In the genomic region with DNA sequence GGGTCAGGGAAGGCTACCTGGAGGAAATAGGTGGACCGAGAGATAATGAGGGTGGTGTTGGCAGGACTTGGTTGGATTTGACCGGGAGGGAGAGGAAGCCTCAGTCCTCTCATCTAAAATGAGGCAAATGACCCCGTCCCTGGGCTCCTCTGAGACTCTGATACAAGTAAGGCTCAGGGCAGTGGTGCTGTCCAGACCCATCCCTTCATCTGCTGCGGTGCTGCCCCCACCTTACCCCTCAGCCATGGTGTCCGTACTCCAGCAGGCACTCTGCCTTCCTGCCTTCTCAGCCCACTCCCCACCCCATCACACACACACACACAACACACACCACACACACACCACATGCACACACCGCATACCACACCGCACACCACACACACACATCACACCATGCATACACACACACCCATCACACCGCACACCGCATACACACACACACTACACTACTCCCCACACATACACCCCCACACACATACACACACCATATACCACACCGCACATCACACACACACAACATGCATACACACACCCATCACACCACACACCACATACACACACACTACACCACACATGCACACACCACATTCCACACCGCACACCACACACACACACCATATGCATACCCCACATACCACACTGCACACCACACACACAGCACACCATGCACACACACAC, we compare ENCODE assay signal across 21 cellular contexts. TPM values are rescaled to one million over a fixed set of nuclear protein-coding genes. Genes with fewer than 3 reads are reported as not detected.
DNase-seq lines count a peak whose midpoint lies in the region; ATAC-seq and TF ChIP-seq lines count a peak whose summit lies in the region.
"Had no signal": no experiment of that assay in that cellular context is flagged by ENCODE, and none has a peak within 500 bp of the region (broad histone marks: within the 10 kb centered on the region; RNA-seq: fewer than 3 reads in every experiment).

No MANE protein-coding gene starts in this region.

- H3K9me3 ChIP-seq in H9 (ENCODE audit: control insufficient read depth, low read depth, low read length) (no peaks in the 10 kb centered on the region), sigmoid colon (no peaks in the 10 kb centered on the region)
- H3K9me3 ChIP-seq: gastroesophageal sphincter, suprapubic skin had no signal

- H3K56ac ChIP-seq in H9 (ENCODE audit: insufficient read length, low read depth, low read length), result no peak overlapping the region

- H2BK12ac ChIP-seq in H9 (ENCODE audit: insufficient read length, low read depth, low read length), result no peak overlapping the region

- no peak overlapping the region for H2AK5ac ChIP-seq in H9 (ENCODE audit: insufficient read length, low read length)

- H3K4ac ChIP-seq in H9 (ENCODE audit: low read depth, low read length), result no peak overlapping the region

- H3K4me3 ChIP-seq in sigmoid colon, result no peak overlapping the region
- H3K4me3 ChIP-seq: gastroesophageal sphincter, PC-9, suprapubic skin had no signal

- no peaks in the 10 kb centered on the region for H3K79me1 ChIP-seq in H9 (ENCODE audit: insufficient read depth, low read depth, low read length, poor library complexity, severe bottlenecking)

- TF ChIP-seq EP300 in sigmoid colon (IDR thresholded peaks at IDR 0.05), result no peak

- intact Hi-C loops in activated naive CD4-positive, alpha-beta T cell treated with anti-CD3 and anti-CD28 coated beads for 36 hours (cut with micrococcal nuclease), result loop anchor here (10.0 kb wide), 1 partner anchor 448 kb away; no protein-coding TSS in a partner anchor
- intact Hi-C loops in sigmoid colon (cut with DNase I), result no loop called here

- no peaks in the 10 kb centered on the region for H3K36me3 Mint-ChIP-seq in activated naive CD4-positive, alpha-beta T cell treated with anti-CD3 and anti-CD28 coated beads for 36 hours (ENCODE audit: low read depth)
- peaks cover 0 to 1% (median 0%) of the 10 kb centered on the region in 3 experiments; a peak in 3 of 7 replicates for H3K36me3 Mint-ChIP-seq in H9 (ENCODE audit: insufficient read depth in 1 of 3, low read depth in 3 of 3)
- no peaks in the 10 kb centered on the region for H3K36me3 Mint-ChIP-seq in brain

- no peak overlapping the region for H3T11ph ChIP-seq in H9 (ENCODE audit: low read length)

- H2BK15ac ChIP-seq in H9 (ENCODE audit: low read depth, low read length), result no peak overlapping the region

- no peak overlapping the region for H3K9ac ChIP-seq in H9 (ENCODE audit: extremely low read depth, insufficient read length, low read length)

- no peaks in the 10 kb centered on the region for H3K4me1 Mint-ChIP-seq in activated naive CD4-positive, alpha-beta T cell treated with anti-CD3 and anti-CD28 coated beads for 36 hours (ENCODE audit: low read depth)
- peaks cover 0 to 8% of the 10 kb centered on the region in 2 experiments; a peak in 2 of 4 replicates for H3K4me1 Mint-ChIP-seq in H9
- H3K4me1 Mint-ChIP-seq in brain, result peaks cover 16% of the 10 kb centered on the region

- H3K9me3 Mint-ChIP-seq in activated naive CD4-positive, alpha-beta T cell treated with anti-CD3 and anti-CD28 coated beads for 36 hours, result peaks cover 2% of the 10 kb centered on the region
- H3K9me3 Mint-ChIP-seq in H9 (peaks cover 4 to 16% of the 10 kb centered on the region in 2 experiments; a peak in 3 of 5 replicates), brain (peaks cover 0 to 5% (median 0%) of the 10 kb centered on the region in 5 experiments)

- peak overlapping the region; percentile 3 for H4K8ac ChIP-seq in H9 (replicated peaks; ENCODE audit: insufficient read length, low read depth, low read length)

- H3K79me2 ChIP-seq in H9 (ENCODE audit: insufficient read depth, low read length), result no peaks in the 10 kb centered on the region

- no peak overlapping the region for H3K27ac ChIP-seq in H9 (ENCODE audit: insufficient read length, low read depth, low read length)
- H3K27ac ChIP-seq in sigmoid colon, result no peak overlapping the region
- H3K27ac ChIP-seq: gastroesophageal sphincter, PC-9, suprapubic skin had no signal

- H3K27ac Mint-ChIP-seq in activated naive CD4-positive, alpha-beta T cell treated with anti-CD3 and anti-CD28 coated beads for 36 hours, result no peak overlapping the region
- H3K27ac Mint-ChIP-seq in H9 (no peak overlapping the region; a peak in 1 of 7 replicates), brain (peak overlapping the region in 3 of 5 experiments; percentile 9 to 36 (median 16))
- H3K27ac Mint-ChIP-seq: activated T-helper 1 cell treated with anti-CD3 and anti-CD28 coated beads, Interleukin-12 subunit alpha, Interleukin-12 subunit beta, Interleukin-2, Interleukin-4 antibody, amounts not matched to agents 30 ng/mL and 10 ng/mL and 1 ng/mL, durations not matched to agents 14 hours and 24 hours and 36 hours; T-helper 2 cell treated with Interferon-gamma antibody and Interleukin-4, amounts not matched to agents 5 μg/mL and 100 μg/mL, for 36 hours had no signal

- H3K36me3 ChIP-seq in sigmoid colon, result no peaks in the 10 kb centered on the region
- H3K36me3 ChIP-seq: gastroesophageal sphincter, suprapubic skin had no signal

- ATAC-seq in GM21360 (IDR thresholded peaks at IDR 0.05; ENCODE audit: unreplicated experiment) (no peak), HG02678 (IDR thresholded peaks at IDR 0.05; ENCODE audit: unreplicated experiment) (no peak)
- ATAC-seq: gastroesophageal sphincter had no signal

- CTCF ChIA-PET in activated naive CD4-positive, alpha-beta T cell treated with anti-CD3 and anti-CD28 coated beads for 36 hours (lab: Charles Lee), result no interaction called here

- no peak overlapping the region for H4K91ac ChIP-seq in H9 (ENCODE audit: insufficient read length, low read depth, low read length)

- H3K27me3 Mint-ChIP-seq in activated naive CD4-positive, alpha-beta T cell treated with anti-CD3 and anti-CD28 coated beads for 36 hours (ENCODE audit: low read depth), result no peaks in the 10 kb centered on the region
- H3K27me3 Mint-ChIP-seq in H9 (ENCODE audit: low read depth) (no peaks in the 10 kb centered on the region), brain (peaks cover 3% of the 10 kb centered on the region)

- H2AFZ ChIP-seq in H9 (ENCODE audit: low read length), result no peak overlapping the region
- H2AFZ ChIP-seq: PC-9 had no signal

- H3K14ac ChIP-seq in H9 (ENCODE audit: insufficient read depth, low read length), result no peak overlapping the region

- no peak overlapping the region for H2BK20ac ChIP-seq in H9 (ENCODE audit: low read depth, low read length, poor library complexity, severe bottlenecking)

- H3K4me1 ChIP-seq in H9 (ENCODE audit: insufficient read depth, low read length), result no peaks in the 10 kb centered on the region
- peaks cover 0 to 4% (median 0%) of the 10 kb centered on the region in 4 donors for H3K4me1 ChIP-seq in sigmoid colon
- H3K4me1 ChIP-seq: gastroesophageal sphincter had no signal

- TF ChIP-seq POLR2A in sigmoid colon (IDR thresholded peaks at IDR 0.05), result no peak

- peak overlapping the region; percentile 5 for H4K5ac ChIP-seq in H9 (ENCODE audit: insufficient read length, low read depth, low read length)

- H4K20me1 ChIP-seq in H9 (ENCODE audit: control insufficient read depth, insufficient read depth, insufficient read length), result peaks cover 3% of the 10 kb centered on the region

- H3K4me3 Mint-ChIP-seq in activated naive CD4-positive, alpha-beta T cell treated with anti-CD3 and anti-CD28 coated beads for 36 hours, result no peak overlapping the region
- H3K4me3 Mint-ChIP-seq in H9 (no peak overlapping the region), brain (peak overlapping the region in 1 of 5 experiments; percentile 2)
- H3K4me3 Mint-ChIP-seq: activated T-helper 1 cell treated with anti-CD3 and anti-CD28 coated beads, Interleukin-12 subunit alpha, Interleukin-12 subunit beta, Interleukin-2, Interleukin-4 antibody, amounts not matched to agents 30 ng/mL and 10 ng/mL and 1 ng/mL, durations not matched to agents 14 hours and 24 hours and 36 hours; T-helper 2 cell treated with Interferon-gamma antibody and Interleukin-4, amounts not matched to agents 5 μg/mL and 100 μg/mL, for 36 hours had no signal

- H3K4me2 ChIP-seq in H9 (ENCODE audit: insufficient read depth, insufficient read length, low read length), result no peak overlapping the region
- H3K4me2 ChIP-seq: PC-9 had no signal

- 100% methylated on average over 6 of the region's 11 CpGs for WGBS in H9 (ENCODE audit: extremely low coverage, insufficient read length, low lambda C conversion rate)
- WGBS in sigmoid colon, 2 donors, result 78 to 81% methylated on average over 11 of the region's 11 CpGs

- H2BK120ac ChIP-seq in H9 (ENCODE audit: low read depth, low read length, poor library complexity, severe bottlenecking), result no peak overlapping the region

- no peaks in the 10 kb centered on the region for H3K23me2 ChIP-seq in H9 (ENCODE audit: insufficient read length, low read depth, low read length, poor library complexity, severe bottlenecking)

- peak; percentile 3 for DNase-seq in activated naive CD4-positive, alpha-beta T cell treated with anti-CD3 and anti-CD28 coated beads for 36 hours
- no peak for DNase-seq in activated naive CD4-positive, alpha-beta T cell (lab: John Stamatoyannopoulos, UW)
- no peak for DNase-seq in H9
- peak; percentile 37 for DNase-seq in sigmoid colon
- DNase-seq in NCI-H446 treated with DMSO at 0.1 percent for 48 hours (lab: John Stamatoyannopoulos, UW), result no peak
- DNase-seq: dermis blood vessel endothelial cell, DMS79 treated with DMSO at 0.1 percent for 48 hours, NCI-H1105 had no signal

- TF ChIP-seq CTCF in H9 (conservative IDR thresholded peaks at IDR 0.05) (no peak), brain (conservative IDR thresholded peaks at IDR 0.05) (no peak), sigmoid colon (IDR thresholded peaks at IDR 0.05) (no peak)

- no peak overlapping the region for H2BK5ac ChIP-seq in H9 (ENCODE audit: insufficient read length, low read length)

- no peak overlapping the region for H3K23ac ChIP-seq in H9 (ENCODE audit: insufficient read length, low read depth, low read length)

- H3K27me3 ChIP-seq in H9 (ENCODE audit: insufficient read depth, low read length) (no peaks in the 10 kb centered on the region), sigmoid colon (no peaks in the 10 kb centered on the region)
- H3K27me3 ChIP-seq: suprapubic skin had no signal

- no peak overlapping the region for H3K18ac ChIP-seq in H9 (ENCODE audit: insufficient read length, low read depth, low read length)

RNA-seq across cellular contexts. Expression of a gene that starts 29.4 kb away (rescaled TPM):
- total RNA-seq in activated naive CD4-positive, alpha-beta T cell treated with anti-CD3 and anti-CD28 coated beads for 36 hours, result not detected
- total RNA-seq in H9 (2021), result not detected in 2 replicates
- polyA plus RNA-seq in brain (ENCODE audit: insufficient read depth, low read depth, low replicate concordance), result 7.1 TPM
- not detected for total RNA-seq in sigmoid colon
- polyA plus RNA-seq in sigmoid colon, result under 1 TPM in 1 of 3 donors, not detected in 2; 0.60 TPM
- total RNA-seq: activated CD8-positive, alpha-beta memory T cell treated with anti-CD3 and anti-CD28 coated beads for 36 hours; activated T-helper 1 cell treated with anti-CD3 and anti-CD28 coated beads, Interleukin-12 subunit alpha, Interleukin-12 subunit beta, Interleukin-2, Interleukin-4 antibody, amounts not matched to agents 30 ng/mL and 10 ng/mL and 1 ng/mL, durations not matched to agents 14 hours and 24 hours and 36 hours; bronchial epithelial cell; dermis blood vessel endothelial cell; pulmonary artery endothelial cell; SK-MEL-5 had no signal
- polyA plus RNA-seq: neural cell had no signal

RNA-seq across cellular contexts. Expression of a gene that starts 30.6 kb away (rescaled TPM):
- not detected for total RNA-seq in activated naive CD4-positive, alpha-beta T cell treated with anti-CD3 and anti-CD28 coated beads for 36 hours
- total RNA-seq in H9 (2021), result 0.68 and 0.83 TPM in 2 replicates
- 1.2 TPM for polyA plus RNA-seq in brain (ENCODE audit: insufficient read depth, low read depth, low replicate concordance)
- total RNA-seq in sigmoid colon, result 1 to 10 TPM in 3 of 4 donors, under 1 TPM in 1; 0.27 to 5.3 (median 2.0) TPM
- polyA plus RNA-seq in sigmoid colon, result 1 to 10 TPM in 2 of 3 donors, under 1 TPM in 1; 0.69 to 2.1 (median 1.2) TPM
- total RNA-seq: activated CD8-positive, alpha-beta memory T cell treated with anti-CD3 and anti-CD28 coated beads for 36 hours; activated T-helper 1 cell treated with anti-CD3 and anti-CD28 coated beads, Interleukin-12 subunit alpha, Interleukin-12 subunit beta, Interleukin-2, Interleukin-4 antibody, amounts not matched to agents 30 ng/mL and 10 ng/mL and 1 ng/mL, durations not matched to agents 14 hours and 24 hours and 36 hours; dermis blood vessel endothelial cell; PC-9 had no signal
- polyA plus RNA-seq: neural cell had no signal

RNA-seq across cellular contexts. Expression of a gene that starts 51.1 kb away (rescaled TPM):
- total RNA-seq in activated naive CD4-positive, alpha-beta T cell treated with anti-CD3 and anti-CD28 coated beads for 36 hours, result not detected
- total RNA-seq in H9 (2021) (not detected in 2 replicates), sigmoid colon (not detected)
- polyA plus RNA-seq in brain (ENCODE audit: insufficient read depth, low read depth, low replicate concordance) (not detected), sigmoid colon (1 to 10 TPM; 4.4 to 9.0 (median 8.6) TPM)
- total RNA-seq: activated CD8-positive, alpha-beta memory T cell treated with anti-CD3 and anti-CD28 coated beads for 36 hours; activated T-helper 1 cell treated with anti-CD3 and anti-CD28 coated beads, Interleukin-12 subunit alpha, Interleukin-12 subunit beta, Interleukin-2, Interleukin-4 antibody, amounts not matched to agents 30 ng/mL and 10 ng/mL and 1 ng/mL, durations not matched to agents 14 hours and 24 hours and 36 hours; bronchial epithelial cell; dermis blood vessel endothelial cell; gastroesophageal sphincter; SK-MEL-5; suprapubic skin had no signal
- polyA plus RNA-seq: neural cell had no signal

Comparison
In these comparisons a context has a peak if more than half of its experiments do, and no peak if none do; other contexts are left out.
1. DNase-seq: peak in activated naive CD4-positive, alpha-beta T cell treated with anti-CD3 and anti-CD28 coated beads for 36 hours (single experiment) and sigmoid colon (single experiment); none in activated naive CD4-positive, alpha-beta T cell (0 of 4), H9 (single experiment) and NCI-H446 treated with DMSO at 0.1 percent for 48 hours (single experiment).
2. H3K27ac Mint-ChIP-seq: peak in brain (3 of 5); none in activated naive CD4-positive, alpha-beta T cell treated with anti-CD3 and anti-CD28 coated beads for 36 hours (single experiment) and H9 (0 of 3).